ENCODE assay signal across 1 cellular context in genomic region chr17:28404007-28404406, GRCh38.
TF ChIP-seq lines count a peak whose summit lies in the region.

No MANE protein-coding gene starts in this region.

TF ChIP-seq in HepG2, 621 proteins besides CTCF, POLR2A, EP300 and RAD21:
- TF ChIP-seq SRF (IDR thresholded peaks at IDR 0.05; ENCODE audit: low read depth, low read length) (no peak), MAFK (conservative IDR thresholded peaks at IDR 0.05 in 1 of 2, IDR thresholded peaks at IDR 0.05 in 1 of 2; ENCODE audit: low read length in 2 of 2) (peak; percentile 82 to 92), MAFF (IDR thresholded peaks at IDR 0.05; ENCODE audit: low read depth, low read length) (peak; percentile 86)
